Comparison of ENCODE assay signal across 8 cellular contexts in the genomic region with DNA sequence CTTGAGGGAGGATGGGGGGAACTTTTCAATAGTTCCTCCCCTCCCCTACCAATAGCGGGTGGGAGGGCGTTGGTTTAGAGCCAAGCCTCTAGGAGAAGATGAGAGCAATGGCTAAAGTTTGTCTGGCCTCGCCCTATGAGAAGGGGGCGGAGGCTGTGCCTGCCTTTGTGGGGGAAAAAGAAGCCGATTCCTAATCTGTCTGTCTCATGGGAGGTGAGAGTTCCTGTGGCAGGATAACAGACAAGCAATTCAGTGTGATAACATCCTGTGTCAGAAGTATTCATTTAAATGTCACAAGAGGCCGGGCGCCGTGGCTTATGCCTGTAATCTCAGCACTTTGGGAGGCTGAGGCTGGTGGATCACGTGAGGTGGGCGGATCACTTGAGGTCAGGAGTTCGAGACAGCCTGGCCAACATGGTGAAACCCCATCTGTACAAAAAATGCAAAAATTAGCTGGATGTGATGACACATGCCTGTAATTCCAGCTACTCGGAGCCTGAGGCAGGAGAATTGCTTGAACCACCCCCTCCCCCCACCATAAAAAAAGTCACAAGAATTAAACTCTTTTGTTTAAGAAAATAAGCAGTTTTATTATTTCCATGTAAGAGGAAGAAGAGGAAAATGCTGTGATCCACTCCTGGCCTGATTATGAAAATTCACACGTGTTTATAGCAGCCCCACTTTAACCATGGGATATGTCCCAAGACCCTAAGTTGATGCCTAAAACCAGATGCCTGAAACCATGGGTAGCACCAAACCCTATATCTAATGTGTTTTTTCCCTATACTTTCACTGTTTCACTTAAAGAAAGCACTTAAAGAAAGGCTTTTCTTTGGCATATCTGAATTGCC. TPM values are rescaled to one million over a fixed set of nuclear protein-coding genes. Genes with fewer than 3 reads are reported as not detected.
DNase-seq lines count a peak whose midpoint lies in the region.

No MANE protein-coding gene starts in this region.

- H3K9me3 ChIP-seq in KOPT-K1 (ENCODE audit: insufficient read depth, low read length, poor library complexity, severe bottlenecking) = no peaks in the 10 kb centered on the region

- peaks cover 30% of the 10 kb centered on the region for H3K36me3 ChIP-seq in KOPT-K1 (ENCODE audit: insufficient read depth, low read length)

- H3K27ac ChIP-seq in KOPT-K1 (ENCODE audit: low read depth, low read length, poor library complexity, severe bottlenecking) = peak overlapping the region; percentile 96

- DNase-seq in NK-92 treated with Interleukin-12 subunit alpha and Interleukin-12 subunit beta, amount 100 ng/mL, for 24 hours (lab: John Stamatoyannopoulos, UW) = peak; percentile 75
- DNase-seq in NK-92 (lab: John Stamatoyannopoulos, UW; ENCODE audit: unreplicated experiment) (no peak), ecto neural progenitor cell (ENCODE audit: low spot score) (peak; percentile 57), mucosa of gallbladder (ENCODE audit: low spot score) (peak; percentile 40), NCI-H1436 (lab: John Stamatoyannopoulos, UW) (no peak)
- DNase-seq in activated CD4-positive, alpha-beta T cell treated with anti-CD3 and anti-CD28 coated beads, Interleukin-2, amount 50 U/mL, for 1 hour = peak; percentile 80
- peak; percentile 91 for DNase-seq in stimulated activated CD8-positive, alpha-beta memory T cell treated with anti-CD3 and anti-CD28 coated beads, Interleukin-4, amount 100 ng/mL, for 48 hours

RNA-seq across cellular contexts. Expression of gene SLFN5, which starts 1.7 kb away (rescaled TPM):
- total RNA-seq in mucosa of gallbladder = 18.3 TPM

RNA-seq across cellular contexts. Expression of gene SLC35G3, which starts 50.4 kb away (rescaled TPM):
- total RNA-seq in mucosa of gallbladder = not detected

Comparison
In these comparisons a context has a peak if more than half of its experiments do, and no peak if none do; other contexts are left out.
1. DNase-seq: peak in NK-92 treated with Interleukin-12 subunit alpha and Interleukin-12 subunit beta, amount 100 ng/mL, for 24 hours (single experiment), activated CD4-positive, alpha-beta T cell treated with anti-CD3 and anti-CD28 coated beads, Interleukin-2, amount 50 U/mL, for 1 hour (single experiment), ecto neural progenitor cell (single experiment), mucosa of gallbladder (single experiment) and stimulated activated CD8-positive, alpha-beta memory T cell treated with anti-CD3 and anti-CD28 coated beads, Interleukin-4, amount 100 ng/mL, for 48 hours (single experiment); none in NK-92 (single experiment) and NCI-H1436 (single experiment).